11 cellular contexts compared by ENCODE assay signal in the genomic region with DNA sequence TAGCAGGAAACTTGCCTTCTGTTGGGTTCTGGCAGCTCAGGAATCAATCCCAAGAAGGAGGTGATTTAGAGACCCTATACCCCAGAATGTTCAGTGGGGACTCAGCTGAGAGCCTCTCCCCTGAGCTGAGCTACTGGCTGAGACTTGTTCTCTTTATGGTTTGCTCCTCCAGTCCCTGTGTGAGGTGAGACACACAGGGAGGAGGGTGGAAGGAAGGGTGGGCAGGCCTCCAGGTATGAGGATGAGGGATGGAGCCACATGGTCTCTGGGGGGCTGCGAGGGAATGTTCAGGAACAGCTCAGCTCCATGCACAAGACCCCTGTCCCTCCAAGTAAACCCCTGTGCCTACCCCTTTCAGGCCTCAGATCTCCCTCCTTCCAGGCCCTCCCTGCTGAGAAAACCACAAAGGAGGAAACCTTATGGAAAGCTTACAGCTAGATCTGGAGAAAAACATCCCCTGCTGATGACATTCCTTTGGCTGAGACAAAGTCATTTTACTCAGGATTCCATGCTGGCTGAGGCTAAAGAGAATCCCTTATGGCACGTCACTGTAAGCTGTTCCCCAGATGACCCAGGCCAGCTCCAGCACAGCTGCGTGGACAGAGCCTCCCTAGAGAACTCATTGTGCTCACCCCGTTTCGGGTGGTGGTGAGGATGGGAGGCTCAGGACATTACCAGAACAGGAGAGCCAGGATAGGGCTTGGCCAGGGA.
DNase-seq lines count a peak whose midpoint lies in the region; ATAC-seq and TF ChIP-seq lines count a peak whose summit lies in the region.
"Had no signal": no experiment of that assay in that cellular context is flagged by ENCODE, and none has a peak within 500 bp of the region (broad histone marks: within the 10 kb centered on the region; RNA-seq: fewer than 3 reads in every experiment).

No MANE protein-coding gene starts in this region.

- POLR2A ChIA-PET in GM10248 (lab: Yijun Ruan, JAX), result no interaction called here

- TF ChIP-seq POLR2A in prostate gland (IDR thresholded peaks at IDR 0.05), result no peak

- H3K27me3 ChIP-seq in left ventricle myocardium inferior (ENCODE audit: low read depth) (no peaks in the 10 kb centered on the region), prostate gland (replicated peaks; ENCODE audit: insufficient read depth) (no peaks in the 10 kb centered on the region), mammary epithelial cell (ENCODE audit: insufficient read depth, low read length) (no peaks in the 10 kb centered on the region)

- no peak overlapping the region for H3K9ac ChIP-seq in mammary epithelial cell (ENCODE audit: insufficient read depth, low read length)

- H2AFZ ChIP-seq in mammary epithelial cell (ENCODE audit: low read depth, low read length), result no peak overlapping the region

- intact Hi-C loops in left ventricle myocardium inferior (cut with micrococcal nuclease), result no loop called here
- intact Hi-C loops in prostate gland (cut with DNase I), result no loop called here
- intact Hi-C loops in mammary epithelial cell (cut with micrococcal nuclease), result no loop called here

- 49% methylated on average over 5 of the region's 5 CpGs for WGBS in prostate gland
- 73% methylated on average over 4 of the region's 5 CpGs for WGBS in mammary epithelial cell (ENCODE audit: low coverage, missing lambda C conversion rate)

- CTCF ChIA-PET in GM10248 (lab: Yijun Ruan, JAX) (interaction anchor here (0.8 to 2.1 kb wide), 8 partner anchors 8 to 55 kb away, joined by 3 to 11 read pairs (median 4); no protein-coding TSS in a partner anchor), mammary epithelial cell (lab: Charles Lee; ENCODE audit: low non-redundant PET) (no interaction called here)

- TF ChIP-seq CTCF in left ventricle myocardium inferior (IDR thresholded peaks at IDR 0.05; ENCODE audit: borderline replicate concordance) (no peak), prostate gland (IDR thresholded peaks at IDR 0.05) (no peak), GM10248 (IDR thresholded peaks at IDR 0.05; ENCODE audit: control extremely low read depth, extremely low read depth, low read depth, missing control alignments) (no peak), mammary epithelial cell (conservative IDR thresholded peaks at IDR 0.05 in 1 of 2, IDR thresholded peaks at IDR 0.05 in 1 of 2; ENCODE audit: extremely low read depth in 1 of 2, insufficient read depth in 1 of 2, low read depth in 1 of 2, low read length in 2 of 2) (no peak)

- peaks cover 43% of the 10 kb centered on the region for H3K79me2 ChIP-seq in mammary epithelial cell (ENCODE audit: insufficient read depth, low read length)

- no peaks in the 10 kb centered on the region for H4K20me1 ChIP-seq in mammary epithelial cell (ENCODE audit: insufficient read depth, low read length)

- BruUV-seq in mammary epithelial cell (replicated peaks; lab: Mats Ljungman, UMichigan), result no TSS peak

- no peaks in the 10 kb centered on the region for H3K36me3 ChIP-seq in left ventricle myocardium inferior
- H3K36me3 ChIP-seq in prostate gland, result no peaks in the 10 kb centered on the region
- no peaks in the 10 kb centered on the region for H3K36me3 ChIP-seq in mammary epithelial cell (ENCODE audit: insufficient read depth, low read length)

- H3K9me3 ChIP-seq in left ventricle myocardium inferior (replicated peaks), result no peaks in the 10 kb centered on the region
- no peaks in the 10 kb centered on the region for H3K9me3 ChIP-seq in prostate gland
- no peaks in the 10 kb centered on the region for H3K9me3 ChIP-seq in mammary epithelial cell (replicated peaks; ENCODE audit: insufficient read depth, low read length)

- peak overlapping the region; percentile 84 for H3K4me3 ChIP-seq in left ventricle myocardium inferior
- H3K4me3 ChIP-seq in prostate gland, result no peak overlapping the region
- no peak overlapping the region for H3K4me3 ChIP-seq in mammary epithelial cell (replicated peaks in 1 of 3; ENCODE audit: insufficient read depth in 1 of 3, low read depth in 2 of 3, low read length in 3 of 3)

- no peak for ATAC-seq in GM18858 (IDR thresholded peaks at IDR 0.05; ENCODE audit: unreplicated experiment)

- H3K4me1 ChIP-seq in left ventricle myocardium inferior, result peaks cover 98% of the 10 kb centered on the region
- no peaks in the 10 kb centered on the region for H3K4me1 ChIP-seq in prostate gland (replicated peaks)
- H3K4me1 ChIP-seq in mammary epithelial cell (ENCODE audit: insufficient read depth, low read length), result peaks cover 25% of the 10 kb centered on the region

- H3K27ac ChIP-seq in left ventricle myocardium inferior (replicated peaks), result peak overlapping the region; percentile 91
- peak overlapping the region; percentile 40 to 45 for H3K27ac ChIP-seq in prostate gland
- H3K27ac ChIP-seq in mammary epithelial cell (ENCODE audit: insufficient read depth, low read depth, low read length), result no peak overlapping the region

- dilution Hi-C loops in mammary epithelial cell (cut with HindIII; ENCODE audit: low sequenced_read_pairs), result no loop called here

- in situ Hi-C loops in mammary epithelial cell (cut with MboI; ENCODE audit: low sequenced_read_pairs in 2 of 2), result no loop called here

- peak in 10 of 14 donors; percentile 5 to 67 (median 52) for DNase-seq in C1 segment of cervical spinal cord (lab: John Stamatoyannopoulos, UW)
- peak in 45 of 56 donors; percentile 28 to 89 (median 57) for DNase-seq in amygdala (lab: John Stamatoyannopoulos, UW)
- peak; percentile 80 for DNase-seq in left ventricle myocardium inferior
- no peak for DNase-seq in prostate gland (ENCODE audit: low spot score)
- no peak for DNase-seq in GM10248 (ENCODE audit: extremely low spot score)
- DNase-seq in SKM-1 treated with dmso at 0.1 percent for 144 hours (lab: John Stamatoyannopoulos, UW; ENCODE audit: unreplicated experiment), result no peak
- DNase-seq in mammary epithelial cell, result no peak
- DNase-seq: activated CD4-positive, alpha-beta T cell treated with anti-CD3 and anti-CD28 coated beads, Interleukin-2, amount 10 ng/mL, durations not matched to agents 24 days and 14 days; DND-41; NCI-H2081 had no signal

- H3K4me2 ChIP-seq in mammary epithelial cell (ENCODE audit: insufficient read depth, low read depth, low read length), result no peak overlapping the region

Comparison
In these comparisons a context has a peak if more than half of its experiments do, and no peak if none do; other contexts are left out.
1. DNase-seq: peak in C1 segment of cervical spinal cord (10 of 14), amygdala (45 of 56) and left ventricle myocardium inferior (single experiment); none in prostate gland (single experiment), GM10248 (single experiment), SKM-1 treated with dmso at 0.1 percent for 144 hours (single experiment) and mammary epithelial cell (single experiment).